ENCODE assay signal across 20 cellular contexts in genomic region chr12:53948650-53949593, GRCh38. TPM values are rescaled to one million over a fixed set of nuclear protein-coding genes. Genes with fewer than 3 reads are reported as not detected.
DNase-seq lines count a peak whose midpoint lies in the region; ATAC-seq and TF ChIP-seq lines count a peak whose summit lies in the region.
"Had no signal": no experiment of that assay in that cellular context is flagged by ENCODE, and none has a peak within 500 bp of the region (broad histone marks: within the 10 kb centered on the region; RNA-seq: fewer than 3 reads in every experiment).

No MANE protein-coding gene starts in this region.

- 53 to 61% methylated on average over 3 to 8 of the region's 9 CpGs for WGBS in endodermal cell (ENCODE audit: insufficient coverage in 1 of 2, insufficient read length in 1 of 2), 2 experiments

- POLR2A ChIA-PET in PC-3 (lab: Charles Lee; ENCODE audit: unreplicated experiment): no interaction called here

- H3K4me1 ChIP-seq in GM23338 (ENCODE audit: insufficient read depth): peaks cover 31% of the 10 kb centered on the region
- H3K4me1 ChIP-seq in PC-3 (ENCODE audit: insufficient read depth, low read length): peaks cover 14% of the 10 kb centered on the region
- H3K4me1 ChIP-seq in endodermal cell (ENCODE audit: control insufficient read depth, insufficient read depth, low read length): no peaks in the 10 kb centered on the region
- H3K4me1 ChIP-seq: psoas muscle, uterus had no signal

- 0 out of 3 replicates have a peak, but pooled peaks cover under 1% of the 10 kb centered on the region for H3K9me3 Mint-ChIP-seq in GM23338
- H3K9me3 Mint-ChIP-seq in endodermal cell: peaks cover 4% of the 10 kb centered on the region
- H3K9me3 Mint-ChIP-seq: activated naive CD8-positive, alpha-beta T cell treated with anti-CD3 and anti-CD28 coated beads, Interleukin-2, amount 50 U/mL, for 24 hours; activated T-helper 2 cell treated with anti-CD3 and anti-CD28 coated beads, Interferon-gamma antibody, Interleukin-2, Interleukin-4, amounts not matched to agents 10 μg/mL and 5 μg/mL and 100 μg/mL, durations not matched to agents 14 hours and 24 hours and 36 hours; dendritic cell treated with granulocyte-macrophage colony-stimulating factor and Interleukin-4, amounts not matched to agents 40 ng/mL and 50 ng/mL, for 4 days; mesothelial cell of epicardium had no signal

- ATAC-seq in GM23338: no peak; the same call in 2 of the 3 replicates
- ATAC-seq in PC-3: peak; percentile 30; the same call in 1 of the 2 replicates
- no peak for ATAC-seq in HG02678 (IDR thresholded peaks at IDR 0.05; ENCODE audit: unreplicated experiment)
- ATAC-seq: activated CD4-positive, alpha-beta T cell treated with anti-CD3 and anti-CD28 coated beads for 36 hours; activated naive CD8-positive, alpha-beta T cell treated with anti-CD3 and anti-CD28 coated beads, Interleukin-2, amount 50 U/mL, for 24 hours; left colon; psoas muscle had no signal

- peaks cover 100% of the 10 kb centered on the region for H3K27me3 Mint-ChIP-seq in GM23338 (ENCODE audit: insufficient read depth, low read depth, poor library complexity)
- peaks cover 100% of the 10 kb centered on the region for H3K27me3 Mint-ChIP-seq in endodermal cell (ENCODE audit: insufficient read depth)

- H3K27ac Mint-ChIP-seq in GM23338 (no peak overlapping the region), endodermal cell (no peak overlapping the region)
- H3K27ac Mint-ChIP-seq: activated CD4-positive, alpha-beta T cell treated with anti-CD3 and anti-CD28 coated beads for 36 hours; activated naive CD8-positive, alpha-beta T cell treated with anti-CD3 and anti-CD28 coated beads, Interleukin-2, amount 50 U/mL, for 24 hours; activated T-helper 2 cell treated with anti-CD3 and anti-CD28 coated beads, Interferon-gamma antibody, Interleukin-2, Interleukin-4, amounts not matched to agents 10 μg/mL and 5 μg/mL and 100 μg/mL, durations not matched to agents 14 hours and 24 hours and 36 hours; dendritic cell treated with granulocyte-macrophage colony-stimulating factor and Interleukin-4, amounts not matched to agents 40 ng/mL and 50 ng/mL, for 4 days; mesothelial cell of epicardium had no signal

- H3K4me1 Mint-ChIP-seq in GM23338 (peaks cover 24% of the 10 kb centered on the region), endodermal cell (no peaks in the 10 kb centered on the region)
- H3K4me1 Mint-ChIP-seq: activated naive CD8-positive, alpha-beta T cell treated with anti-CD3 and anti-CD28 coated beads, Interleukin-2, amount 50 U/mL, for 24 hours had no signal

- H3K27me3 ChIP-seq in GM23338 (ENCODE audit: insufficient read depth) (peaks cover 100% of the 10 kb centered on the region), PC-3 (ENCODE audit: low read length) (no peaks in the 10 kb centered on the region), endodermal cell (ENCODE audit: control insufficient read depth, insufficient read depth, low read length, poor library complexity, severe bottlenecking) (peaks cover 100% of the 10 kb centered on the region)

- H3K36me3 Mint-ChIP-seq in GM23338 (ENCODE audit: low read depth) (peaks cover 3% of the 10 kb centered on the region; the same call in 1 of the 3 replicates), endodermal cell (ENCODE audit: low read depth) (no peaks in the 10 kb centered on the region)
- H3K36me3 Mint-ChIP-seq: mesothelial cell of epicardium had no signal

- no peak for DNase-seq in GM23338 (ENCODE audit: low spot score)
- DNase-seq in PC-3: peak; percentile 52
- peak; percentile 68 for DNase-seq in endodermal cell
- no peak for DNase-seq in epidermal melanocyte (ENCODE audit: insufficient read length, low spot score)
- no peak for DNase-seq in GM13976 (ENCODE audit: low spot score)
- DNase-seq: activated CD4-positive, alpha-beta T cell treated with anti-CD3 and anti-CD28 coated beads for 36 hours; activated naive CD8-positive, alpha-beta T cell treated with anti-CD3 and anti-CD28 coated beads, Interleukin-2, amount 50 U/mL, for 24 hours; COR-L47; foreskin melanocyte; left colon; substantia nigra; uterus had no signal

- TF ChIP-seq CTCF in GM23338 (conservative IDR thresholded peaks at IDR 0.05; ENCODE audit: low read depth in 2 of 2) (peak; percentile 13 to 32; a peak in 3 of 4 replicates), PC-3 (conservative IDR thresholded peaks at IDR 0.05; ENCODE audit: low read depth, low read length) (peak; percentile 21; the same call in 1 of the 2 replicates), endodermal cell (conservative IDR thresholded peaks at IDR 0.05) (peak; percentile 38), GM13976 (IDR thresholded peaks at IDR 0.05; ENCODE audit: borderline replicate concordance, control extremely low read depth, extremely low read depth, insufficient read depth, missing control alignments) (no peak)

- CTCF ChIA-PET in PC-3 (lab: Charles Lee): interaction anchor here (0.6 kb wide), 1 partner anchor 192 kb away, joined by 5 read pairs; no protein-coding TSS in a partner anchor

- intact Hi-C loops in PC-3 (cut with micrococcal nuclease): no loop called here

- no peak overlapping the region for H2AFZ ChIP-seq in GM23338
- no peak overlapping the region for H2AFZ ChIP-seq in PC-3 (ENCODE audit: low read length)

- H3K4me3 ChIP-seq in GM23338: peak overlapping the region; percentile 39; the same call in 1 of the 2 replicates
- H3K4me3 ChIP-seq in PC-3 (ENCODE audit: low read length): no peak overlapping the region
- H3K4me3 ChIP-seq in endodermal cell (ENCODE audit: low read length): no peak overlapping the region
- H3K4me3 ChIP-seq: psoas muscle, uterus had no signal

- no peak overlapping the region; the same call in 2 of the 3 replicates for H3K4me3 Mint-ChIP-seq in GM23338
- H3K4me3 Mint-ChIP-seq in endodermal cell: no peak overlapping the region
- H3K4me3 Mint-ChIP-seq: activated CD4-positive, alpha-beta T cell treated with anti-CD3 and anti-CD28 coated beads for 36 hours; activated naive CD8-positive, alpha-beta T cell treated with anti-CD3 and anti-CD28 coated beads, Interleukin-2, amount 50 U/mL, for 24 hours; dendritic cell treated with granulocyte-macrophage colony-stimulating factor and Interleukin-4, amounts not matched to agents 40 ng/mL and 50 ng/mL, for 4 days; mesothelial cell of epicardium had no signal

- H3K27ac ChIP-seq in GM23338 (ENCODE audit: low read depth) (no peak overlapping the region), PC-3 (ENCODE audit: low read length) (no peak overlapping the region), endodermal cell (ENCODE audit: low read depth, low read length) (no peak overlapping the region)
- H3K27ac ChIP-seq: psoas muscle, uterus had no signal

- H3K9ac ChIP-seq in PC-3 (ENCODE audit: low read length) (no peak overlapping the region), endodermal cell (ENCODE audit: extremely low read depth, low read length, poor library complexity, severe bottlenecking) (no peak overlapping the region)

- BruUV-seq in PC-3 (replicated peaks; lab: Mats Ljungman, UMichigan): no TSS peak

- H3K9me2 ChIP-seq in GM23338 (ENCODE audit: insufficient read depth): no peaks in the 10 kb centered on the region
- no peaks in the 10 kb centered on the region for H3K9me2 ChIP-seq in PC-3 (replicated peaks; ENCODE audit: low read length)

- peak overlapping the region; percentile 69 for H3K4me2 ChIP-seq in GM23338
- H3K4me2 ChIP-seq in PC-3 (ENCODE audit: low read length): no peak overlapping the region

- H4K20me1 ChIP-seq in GM23338 (replicated peaks; ENCODE audit: insufficient read depth): peaks cover 80% of the 10 kb centered on the region
- no peaks in the 10 kb centered on the region for H4K20me1 ChIP-seq in PC-3 (ENCODE audit: low read length)

- H3K79me2 ChIP-seq in GM23338 (replicated peaks; ENCODE audit: insufficient read depth): no peaks in the 10 kb centered on the region
- peaks cover 6% of the 10 kb centered on the region for H3K79me2 ChIP-seq in PC-3 (ENCODE audit: low read length)

- H3F3A ChIP-seq in GM23338 (replicated peaks; ENCODE audit: low read depth) (peaks cover 50% of the 10 kb centered on the region), PC-3 (ENCODE audit: low read length, unreplicated experiment) (no peaks in the 10 kb centered on the region)

- H3K9me3 ChIP-seq in PC-3 (ENCODE audit: low read length) (no peaks in the 10 kb centered on the region), endodermal cell (ENCODE audit: control insufficient read depth, low read length) (peaks cover 9% of the 10 kb centered on the region)
- H3K9me3 ChIP-seq: psoas muscle, uterus had no signal

- no peaks in the 10 kb centered on the region for H3K36me3 ChIP-seq in GM23338 (ENCODE audit: insufficient read depth)
- H3K36me3 ChIP-seq in PC-3 (ENCODE audit: low read depth, low read length): peaks cover 8% of the 10 kb centered on the region; the same call in 1 of the 2 replicates
- no peaks in the 10 kb centered on the region for H3K36me3 ChIP-seq in endodermal cell (ENCODE audit: control insufficient read depth, insufficient read depth, low read length)
- H3K36me3 ChIP-seq: uterus had no signal

- in situ Hi-C loops in GM13976 (cut with MboI; ENCODE audit: low sequenced_read_pairs, unreplicated experiment): no loop called here

RNA-seq across cellular contexts. Expression of gene HOXC12, which starts 5.8 kb away (rescaled TPM):
- total RNA-seq in GM23338 (2014; rRNA removed; shearing (Covaris generic)): not detected in 2 replicates
- not detected in 2 replicates for polyA plus RNA-seq in GM23338 (2016; fragmentation: Nextera tagmentation; extraction: Ambion mirVana)
- 0.33 and 1.2 TPM in 2 replicates for total RNA-seq in PC-3 (2014; rRNA removed)
- not detected for total RNA-seq in endodermal cell
- polyA plus RNA-seq in endodermal cell (2013, experiment 1 of 2): 0.82 TPM
- 0.46 TPM for polyA plus RNA-seq in endodermal cell (2013, experiment 2 of 2)
- total RNA-seq: activated CD4-positive, alpha-beta T cell treated with anti-CD3 and anti-CD28 coated beads for 36 hours; activated T-helper 2 cell treated with anti-CD3 and anti-CD28 coated beads, Interferon-gamma antibody, Interleukin-2, Interleukin-4, amounts not matched to agents 10 μg/mL and 5 μg/mL and 100 μg/mL, durations not matched to agents 14 hours and 24 hours and 36 hours; epithelial cell of proximal tubule; H4; left colon; mesothelial cell of epicardium; psoas muscle; uterus had no signal
- polyA plus RNA-seq: neural cell had no signal

RNA-seq across cellular contexts. Expression of gene HOXC13, which starts 10.3 kb away (rescaled TPM):
- 0.10 TPM in 1 of 2 replicates, not detected in the other for total RNA-seq in GM23338 (2014; rRNA removed; shearing (Covaris generic))
- not detected in 2 replicates for polyA plus RNA-seq in GM23338 (2016; fragmentation: Nextera tagmentation; extraction: Ambion mirVana)
- 7.8 and 9.0 TPM in 2 replicates for total RNA-seq in PC-3 (2014; rRNA removed)
- total RNA-seq in endodermal cell: not detected
- 0.07 TPM for polyA plus RNA-seq in endodermal cell (2013, experiment 1 of 2)
- polyA plus RNA-seq in endodermal cell (2013, experiment 2 of 2): not detected
- total RNA-seq: activated CD4-positive, alpha-beta T cell treated with anti-CD3 and anti-CD28 coated beads for 36 hours; activated T-helper 2 cell treated with anti-CD3 and anti-CD28 coated beads, Interferon-gamma antibody, Interleukin-2, Interleukin-4, amounts not matched to agents 10 μg/mL and 5 μg/mL and 100 μg/mL, durations not matched to agents 14 hours and 24 hours and 36 hours; epithelial cell of proximal tubule; left colon; psoas muscle; uterus had no signal
- polyA plus RNA-seq: neural cell had no signal

RNA-seq across cellular contexts. Expression of gene HOXC11, which starts 24.0 kb away (rescaled TPM):
- total RNA-seq in GM23338 (2014; rRNA removed; shearing (Covaris generic)): not detected in 2 replicates
- polyA plus RNA-seq in GM23338 (2016; fragmentation: Nextera tagmentation; extraction: Ambion mirVana): not detected in 2 replicates
- total RNA-seq in PC-3 (2014; rRNA removed) (0.84 and 1.2 TPM in 2 replicates), endodermal cell (not detected)
- 1.4 TPM for polyA plus RNA-seq in endodermal cell (2013, experiment 1 of 2)
- 1.0 TPM for polyA plus RNA-seq in endodermal cell (2013, experiment 2 of 2)
- total RNA-seq: activated CD4-positive, alpha-beta T cell treated with anti-CD3 and anti-CD28 coated beads for 36 hours; activated T-helper 2 cell treated with anti-CD3 and anti-CD28 coated beads, Interferon-gamma antibody, Interleukin-2, Interleukin-4, amounts not matched to agents 10 μg/mL and 5 μg/mL and 100 μg/mL, durations not matched to agents 14 hours and 24 hours and 36 hours; left colon had no signal
- polyA plus RNA-seq: neural cell had no signal

RNA-seq across cellular contexts. Expression of gene HOTAIR, which starts 25.8 kb away (rescaled TPM):
- not detected in 2 replicates for total RNA-seq in GM23338 (2014; rRNA removed; shearing (Covaris generic))
- polyA plus RNA-seq in GM23338 (2016; fragmentation: Nextera tagmentation; extraction: Ambion mirVana): not detected in 2 replicates
- total RNA-seq in PC-3 (2014; rRNA removed) (3.5 and 4.3 TPM in 2 replicates), endodermal cell (not detected)
- 1.5 TPM for polyA plus RNA-seq in endodermal cell (2013, experiment 1 of 2)
- polyA plus RNA-seq in endodermal cell (2013, experiment 2 of 2): 0.50 TPM
- total RNA-seq: activated CD4-positive, alpha-beta T cell treated with anti-CD3 and anti-CD28 coated beads for 36 hours; activated T-helper 2 cell treated with anti-CD3 and anti-CD28 coated beads, Interferon-gamma antibody, Interleukin-2, Interleukin-4, amounts not matched to agents 10 μg/mL and 5 μg/mL and 100 μg/mL, durations not matched to agents 14 hours and 24 hours and 36 hours; epithelial cell of proximal tubule; left colon had no signal
- polyA plus RNA-seq: neural cell had no signal

RNA-seq across cellular contexts. Expression of gene HOXC10, which starts 36.0 kb away (rescaled TPM):
- total RNA-seq in GM23338 (2014; rRNA removed; shearing (Covaris generic)): not detected in 2 replicates
- not detected in 2 replicates for polyA plus RNA-seq in GM23338 (2016; fragmentation: Nextera tagmentation; extraction: Ambion mirVana)
- 0.69 and 2.9 TPM in 2 replicates for total RNA-seq in PC-3 (2014; rRNA removed)
- total RNA-seq in endodermal cell: not detected
- 11.1 TPM for polyA plus RNA-seq in endodermal cell (2013, experiment 1 of 2)
- 7.2 TPM for polyA plus RNA-seq in endodermal cell (2013, experiment 2 of 2)
- total RNA-seq: activated CD4-positive, alpha-beta T cell treated with anti-CD3 and anti-CD28 coated beads for 36 hours; activated T-helper 2 cell treated with anti-CD3 and anti-CD28 coated beads, Interferon-gamma antibody, Interleukin-2, Interleukin-4, amounts not matched to agents 10 μg/mL and 5 μg/mL and 100 μg/mL, durations not matched to agents 14 hours and 24 hours and 36 hours; left colon had no signal
- polyA plus RNA-seq: neural cell had no signal

Comparison
In these comparisons a context has a peak if more than half of its experiments do, and no peak if none do; other contexts are left out.
1. DNase-seq: peak in PC-3 (single experiment) and endodermal cell (single experiment); none in GM23338 (single experiment), epidermal melanocyte (single experiment) and GM13976 (single experiment).